Comparison of ENCODE assay signal across 1 cellular context in genomic region chr4:128358903-128359260, GRCh38.
TF ChIP-seq lines count a peak whose summit lies in the region.

No MANE protein-coding gene starts in this region.

TF ChIP-seq in IMR-90, 13 proteins besides CTCF, POLR2A, EP300 and RAD21 (continued from another document):
- TF ChIP-seq USF2 (IDR thresholded peaks at IDR 0.05; ENCODE audit: low read depth, low read length) (no peak), MXI1 (IDR thresholded peaks at IDR 0.05; ENCODE audit: borderline replicate concordance, low read depth, low read length) (no peak), CHD1 (IDR thresholded peaks at IDR 0.05; ENCODE audit: low read depth, low read length) (no peak), MAZ (IDR thresholded peaks at IDR 0.05; ENCODE audit: borderline replicate concordance, low read depth, low read length) (no peak), RCOR1 (IDR thresholded peaks at IDR 0.05; ENCODE audit: insufficient replicate concordance, low read length) (no peak), CEBPB (IDR thresholded peaks at IDR 0.05; ENCODE audit: low read depth, low read length) (no peak), BHLHE40 (IDR thresholded peaks at IDR 0.05; ENCODE audit: low read depth, low read length) (no peak), SMC3 (IDR thresholded peaks at IDR 0.05; ENCODE audit: low read depth, low read length) (no peak)
TF ChIP-seq in IMR-90: peak in this region for 0.
